Comparison of ENCODE assay signal across 23 cellular contexts in the genomic region with DNA sequence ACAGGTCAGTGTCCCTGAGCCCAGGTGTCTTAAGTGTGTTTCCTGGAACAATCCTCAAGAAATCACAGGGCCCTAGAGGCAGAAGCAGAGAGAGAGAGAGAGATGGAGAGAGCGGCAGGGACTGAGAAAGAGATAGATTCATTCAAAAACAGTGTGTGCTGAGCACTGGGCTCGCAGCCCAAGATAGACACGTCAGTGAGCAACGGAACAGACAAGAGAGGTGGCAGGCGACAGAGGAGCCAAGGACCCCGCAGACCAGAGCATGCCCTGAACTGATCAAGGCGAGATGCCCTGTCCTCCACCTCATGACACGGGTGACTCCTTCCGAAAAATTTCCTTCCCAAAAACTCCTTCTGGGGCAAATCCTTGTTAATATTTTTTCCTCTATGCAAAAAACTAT.
DNase-seq lines count a peak whose midpoint lies in the region; ATAC-seq, FAIRE-seq and TF ChIP-seq lines count a peak whose summit lies in the region.
"Had no signal": no experiment of that assay in that cellular context is flagged by ENCODE, and none has a peak within 500 bp of the region (broad histone marks: within the 10 kb centered on the region; RNA-seq: fewer than 3 reads in every experiment).

No MANE protein-coding gene starts in this region.

- peak overlapping the region; percentile 41 for H2BK15ac ChIP-seq in neuronal stem cell (ENCODE audit: low read length)

- no peak overlapping the region for H3K4ac ChIP-seq in neuronal stem cell (ENCODE audit: low read length)

- peaks cover 0 to 11% (median 3%) of the 10 kb centered on the region in 5 experiments for H3K9me3 Mint-ChIP-seq in brain

- H3K36me3 ChIP-seq in neuronal stem cell (replicated peaks in 1 of 2; ENCODE audit: control insufficient read depth in 2 of 2, insufficient read depth in 2 of 2, low read length in 2 of 2) (no peaks in the 10 kb centered on the region), esophagus muscularis mucosa (no peaks in the 10 kb centered on the region)
- H3K36me3 ChIP-seq: BE2C; BLaER1 treated with 17β-estradiol and CSF1 and Interleukin-3, amounts not matched to agents 10 nM and 100 nM had no signal

- no peak overlapping the region for H3K4me2 ChIP-seq in neuronal stem cell (ENCODE audit: insufficient read depth, low read length, poor library complexity, severe bottlenecking)
- H3K4me2 ChIP-seq: BLaER1 treated with 17β-estradiol and CSF1 and Interleukin-3, amounts not matched to agents 10 nM and 100 nM had no signal

- no peak overlapping the region for H2BK5ac ChIP-seq in neuronal stem cell (ENCODE audit: low read length)

- TF ChIP-seq CTCF in brain (conservative IDR thresholded peaks at IDR 0.05) (no peak), esophagus muscularis mucosa (IDR thresholded peaks at IDR 0.05) (no peak)

- H3K4me3 Mint-ChIP-seq in brain: peak overlapping the region in 1 of 5 experiments; percentile 39
- H3K4me3 Mint-ChIP-seq: CD4-positive, alpha-beta memory T cell; H9 had no signal

- peaks cover 18% of the 10 kb centered on the region for H3K27me3 Mint-ChIP-seq in brain

- H3K27ac ChIP-seq in neuronal stem cell (replicated peaks; ENCODE audit: low read length) (no peak overlapping the region), esophagus muscularis mucosa (replicated peaks in 1 of 4) (no peak overlapping the region)
- H3K27ac ChIP-seq: 22Rv1; BLaER1 treated with 17β-estradiol and CSF1 and Interleukin-3, amounts not matched to agents 10 nM and 100 nM; GM23248 had no signal

- no peaks in the 10 kb centered on the region for H3K36me3 Mint-ChIP-seq in brain
- H3K36me3 Mint-ChIP-seq: CD4-positive, alpha-beta memory T cell had no signal

- H2BK12ac ChIP-seq in neuronal stem cell (ENCODE audit: low read length): no peak overlapping the region

- H3K14ac ChIP-seq in neuronal stem cell (ENCODE audit: low read length): no peak overlapping the region

- peak overlapping the region; percentile 66 for H3K18ac ChIP-seq in neuronal stem cell (ENCODE audit: low read length)

- H3K27me3 ChIP-seq in neuronal stem cell (ENCODE audit: control insufficient read depth in 3 of 3, insufficient read depth in 3 of 3, low read depth in 1 of 3, low read length in 3 of 3): no peaks in the 10 kb centered on the region
- no peaks in the 10 kb centered on the region for H3K27me3 ChIP-seq in esophagus muscularis mucosa
- H3K27me3 ChIP-seq: BE2C; BLaER1 treated with 17β-estradiol and CSF1 and Interleukin-3, amounts not matched to agents 10 nM and 100 nM had no signal

- H3K9me3 ChIP-seq in neuronal stem cell (replicated peaks in 1 of 2; ENCODE audit: control insufficient read depth in 2 of 2, insufficient read depth in 1 of 2, low read depth in 1 of 2, low read length in 2 of 2): no peaks in the 10 kb centered on the region
- H3K9me3 ChIP-seq in esophagus muscularis mucosa: no peaks in the 10 kb centered on the region
- H3K9me3 ChIP-seq: BE2C had no signal

- no CpG with 5 or more reads among the region's 9 CpGs for WGBS in neuronal stem cell (ENCODE audit: extremely low coverage in 2 of 2, insufficient read length in 2 of 2, insufficient replicate concordance in 1 of 2), 2 donors
- WGBS in esophagus muscularis mucosa: 79% methylated on average over 9 of the region's 9 CpGs

- H3K4me1 Mint-ChIP-seq in brain: peaks cover 65% of the 10 kb centered on the region
- H3K4me1 Mint-ChIP-seq: CD4-positive, alpha-beta memory T cell had no signal

- H3K23ac ChIP-seq in neuronal stem cell (ENCODE audit: low read depth, low read length, poor library complexity): no peak overlapping the region

- no peak for TF ChIP-seq POLR2A in esophagus muscularis mucosa (IDR thresholded peaks at IDR 0.05; ENCODE audit: low read depth)

- H3K4me3 ChIP-seq in neuronal stem cell (ENCODE audit: low read length in 2 of 2) (no peak overlapping the region), esophagus muscularis mucosa (no peak overlapping the region)
- H3K4me3 ChIP-seq: BLaER1 treated with 17β-estradiol and CSF1 and Interleukin-3, amounts not matched to agents 10 nM and 100 nM; GM23248 had no signal

- DNase-seq in Ammon's horn (ENCODE audit: low spot score): peak; percentile 29
- DNase-seq in HTR-8/SVneo (ENCODE audit: insufficient read length, low spot score): no peak
- no peak for DNase-seq in neuronal stem cell (ENCODE audit: low spot score)
- DNase-seq in esophagus muscularis mucosa (ENCODE audit: extremely low spot score): no peak
- no peak for DNase-seq in cardiac septum (ENCODE audit: low spot score)
- DNase-seq: BE2C; Calu3; CD4-positive, alpha-beta memory T cell; COR-L47; DMS53; DMS79 treated with DMSO at 0.1 percent for 48 hours; GF-D8; GM23248; H9 had no signal

- H2AK5ac ChIP-seq in neuronal stem cell (ENCODE audit: low read depth, low read length): no peak overlapping the region

- peaks cover 18 to 21% of the 10 kb centered on the region in 2 donors for H3K4me1 ChIP-seq in neuronal stem cell (ENCODE audit: control insufficient read depth in 2 of 2, insufficient read depth in 1 of 2, low read depth in 1 of 2, low read length in 2 of 2)
- no peaks in the 10 kb centered on the region for H3K4me1 ChIP-seq in esophagus muscularis mucosa
- H3K4me1 ChIP-seq: BE2C; BLaER1 treated with 17β-estradiol and CSF1 and Interleukin-3, amounts not matched to agents 10 nM and 100 nM had no signal

- H3K79me1 ChIP-seq in neuronal stem cell (ENCODE audit: low read depth, low read length): no peaks in the 10 kb centered on the region

- intact Hi-C loops in esophagus muscularis mucosa (cut with DNase I) (no loop called here), cardiac septum (cut with DNase I) (no loop called here)

- no peak overlapping the region for H2BK120ac ChIP-seq in neuronal stem cell (ENCODE audit: low read depth, low read length)

- H3K9ac ChIP-seq in neuronal stem cell (ENCODE audit: low read depth, low read length, poor library complexity): no peak overlapping the region
- H3K9ac ChIP-seq: BLaER1 treated with 17β-estradiol and CSF1 and Interleukin-3, amounts not matched to agents 10 nM and 100 nM; GM23248 had no signal

- H4K8ac ChIP-seq in neuronal stem cell (ENCODE audit: low read depth, low read length): no peak overlapping the region

- peak; percentile 63 for FAIRE-seq in HTR-8/SVneo (lab: Jason Lieb, UNC)
- FAIRE-seq: A204.1, GM12891, GM18507 had no signal

- no peak for TF ChIP-seq EP300 in esophagus muscularis mucosa (IDR thresholded peaks at IDR 0.05)

- H4K91ac ChIP-seq in neuronal stem cell (ENCODE audit: low read depth, low read length, poor library complexity): no peak overlapping the region

- ATAC-seq in GM19351 (IDR thresholded peaks at IDR 0.05; ENCODE audit: unreplicated experiment): no peak
- no peak for ATAC-seq in GM18870 (IDR thresholded peaks at IDR 0.05; ENCODE audit: unreplicated experiment)
- ATAC-seq: HCT116 had no signal

- H2AFZ ChIP-seq in neuronal stem cell (ENCODE audit: low read length): no peak overlapping the region
- H2AFZ ChIP-seq: GM23248 had no signal

- H3K27ac Mint-ChIP-seq in brain: peak overlapping the region in 4 of 5 experiments; percentile 2 to 84 (median 52)
- H3K27ac Mint-ChIP-seq: CD4-positive, alpha-beta memory T cell had no signal
